In genomic region chr20:41617059-41617921, GRCh38 we compare ENCODE assay signal across 8 cellular contexts. TPM values are rescaled to one million over a fixed set of nuclear protein-coding genes. Genes with fewer than 3 reads are reported as not detected.
DNase-seq lines count a peak whose midpoint lies in the region; ATAC-seq and TF ChIP-seq lines count a peak whose summit lies in the region.

No MANE protein-coding gene starts in this region.

- H3K36me3 ChIP-seq in adrenal gland (replicated peaks in 1 of 2), result no peaks in the 10 kb centered on the region

- no peaks in the 10 kb centered on the region for H3K9me3 ChIP-seq in adrenal gland (replicated peaks in 1 of 3)

- H3K4me3 ChIP-seq in adrenal gland (peak overlapping the region in 2 of 4 donors; percentile 47 to 77), iPS-11a (ENCODE audit: low read depth, low read length) (peak overlapping the region; percentile 72), skeletal muscle cell (ENCODE audit: low read depth, low read length) (peak overlapping the region; percentile 77)

- peak; percentile 29 for DNase-seq in 8988T
- DNase-seq in SK-N-DZ (ENCODE audit: low spot score), result peak; percentile 46
- peak; percentile 44 to 67 (median 49) for DNase-seq in adrenal gland
- DNase-seq in skeletal muscle cell (ENCODE audit: low read depth), result no peak
- no peak for DNase-seq in SHP77 treated with DMSO at 0.1 percent for 48 hours (lab: John Stamatoyannopoulos, UW)

- TF ChIP-seq POLR2A in adrenal gland (IDR thresholded peaks at IDR 0.05), result peak in 1 of 2 donors; percentile 10

- peak in 1 of 6 experiments; percentile 10 for TF ChIP-seq CTCF in adrenal gland (IDR thresholded peaks at IDR 0.05)

- no peaks in the 10 kb centered on the region for H3K27me3 ChIP-seq in adrenal gland

- 2 to 5% (median 2%) methylated on average over 16 to 38 of the region's 38 CpGs for WGBS in adrenal gland, 4 donors

- intact Hi-C loops in adrenal gland (cut with DNase I), result no loop called here

- peaks cover 20 to 45% of the 10 kb centered on the region in 2 donors for H3K4me1 ChIP-seq in adrenal gland (replicated peaks in 1 of 2)

- H3K27ac ChIP-seq in adrenal gland, result peak overlapping the region in 4 of 5 donors; percentile 11 to 90 (median 76)

- ATAC-seq in GM18511 (IDR thresholded peaks at IDR 0.05; ENCODE audit: unreplicated experiment), result peak; percentile 21
- peak; percentile 15 for ATAC-seq in HG03342 (IDR thresholded peaks at IDR 0.05; ENCODE audit: unreplicated experiment)

RNA-seq across cellular contexts. Expression of gene CHD6, which starts 0.9 kb away (rescaled TPM):
- polyA plus RNA-seq in SK-N-DZ (2014; cell fraction: cytosol; rRNA removed), result 16.1 and 20.2 TPM in 2 replicates
- 66.9 and 111 TPM in 2 replicates for polyA plus RNA-seq in SK-N-DZ (2014; cell fraction: nucleus; rRNA removed)
- total RNA-seq in adrenal gland, result 10 to 100 TPM; 27.7 to 56.8 (median 41.7) TPM
- 10 to 100 TPM in 2 of 3 donors, 1 to 10 TPM in 1; 9.2 to 48.8 (median 24.3) TPM for polyA plus RNA-seq in adrenal gland

Comparison
In these comparisons a context has a peak if more than half of its experiments do, and no peak if none do; other contexts are left out.
1. DNase-seq: peak in 8988T (single experiment), SK-N-DZ (single experiment) and adrenal gland (7 of 7); none in skeletal muscle cell (single experiment) and SHP77 treated with DMSO at 0.1 percent for 48 hours (single experiment).